ENCODE assay signal across 20 cellular contexts in the genomic region with DNA sequence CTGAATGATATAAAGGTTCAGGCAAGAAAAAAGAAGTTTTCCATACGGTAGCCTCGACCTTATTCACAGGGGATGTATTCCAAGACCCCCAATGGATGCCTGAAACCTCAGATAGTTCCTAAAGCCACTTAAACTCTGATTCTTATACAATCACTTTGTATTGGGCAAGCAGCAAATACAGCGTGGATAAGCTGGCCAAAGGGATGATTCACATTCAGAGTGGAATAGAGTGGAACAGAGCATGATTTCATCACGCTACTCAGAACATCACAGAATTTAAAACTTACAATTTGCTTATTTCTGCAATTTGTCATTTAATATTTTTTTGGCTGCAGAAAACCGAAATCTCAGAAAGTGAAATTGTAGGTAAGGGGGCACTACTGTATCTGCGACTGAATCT. TPM values are rescaled to one million over a fixed set of nuclear protein-coding genes. Genes with fewer than 3 reads are reported as not detected.
"Had no signal": no experiment of that assay in that cellular context is flagged by ENCODE, and none has a peak within 500 bp of the region (broad histone marks: within the 10 kb centered on the region; RNA-seq: fewer than 3 reads in every experiment).

No MANE protein-coding gene starts in this region.

- ATAC-seq: esophagus mucosa; heart right ventricle; lower lobe of right lung; natural killer cell treated with Interleukin-12 subunit alpha and Interleukin-12 subunit beta and Interleukin-15 and Interleukin-18, amount 100 ng/mL, for 72 hours; pancreas; right cardiac atrium had no signal

- H3K9ac ChIP-seq: neural progenitor cell had no signal

- H3K27me3 ChIP-seq: heart right ventricle, neural progenitor cell, pancreas, stomach, transverse colon had no signal

- H3K4me3 ChIP-seq: coronary artery, heart right ventricle, left ventricle myocardium inferior, lower lobe of right lung, neural progenitor cell, pancreas, stomach, thoracic aorta, transverse colon had no signal

- H3K4me1 ChIP-seq: heart right ventricle, left ventricle myocardium inferior, lower lobe of right lung, neural progenitor cell, pancreas, stomach, transverse colon had no signal

- H3K4me2 ChIP-seq: neural progenitor cell had no signal

- H3K36me3 ChIP-seq: heart right ventricle, left ventricle myocardium inferior, lower lobe of right lung, neural progenitor cell, pancreas, stomach, thoracic aorta, transverse colon had no signal

- H3K27ac ChIP-seq: coronary artery, heart right ventricle, left ventricle myocardium inferior, lower lobe of right lung, neural progenitor cell, pancreas, stomach, thoracic aorta, transverse colon had no signal

- DNase-seq: effector CD4-positive, alpha-beta T cell; heart right ventricle; hypothalamus; left ventricle myocardium inferior; lower lobe of right lung; nucleus accumbens; pancreas; right cardiac atrium; small intestine; stimulated activated CD4-positive, alpha-beta T cell treated with anti-CD3 and anti-CD28 coated beads, Interleukin-12 subunit alpha, Interleukin-12 subunit beta, amount 100 ng/mL, for 4 hours; stimulated activated naive CD4-positive, alpha-beta T cell; stomach; substantia nigra; transverse colon had no signal

- H3K9me3 ChIP-seq: left ventricle myocardium inferior, lower lobe of right lung, pancreas, stomach, thoracic aorta, transverse colon had no signal

- H2AFZ ChIP-seq: neural progenitor cell had no signal

RNA-seq across cellular contexts. Expression of a gene that starts 40.5 kb away (rescaled TPM):
- total RNA-seq: esophagus mucosa; heart right ventricle; left ventricle myocardium inferior; lower lobe of right lung; natural killer cell treated with Interleukin-12 subunit alpha and Interleukin-12 subunit beta and Interleukin-15 and Interleukin-18, amount 100 ng/mL, for 72 hours; right cardiac atrium; thoracic aorta; transverse colon; ureter had no signal
- polyA plus RNA-seq: heart right ventricle, right cardiac atrium had no signal
